In genomic region chrX:39518451-39519212, GRCh38 we compare ENCODE assay signal across 1 cellular context.
TF ChIP-seq lines count a peak whose summit lies in the region.

No MANE protein-coding gene starts in this region.

TF ChIP-seq in HepG2, 621 proteins besides CTCF, POLR2A, EP300 and RAD21 (continued from another document):
- TF ChIP-seq ZNF597 (CRISPR knock-in tag; IDR thresholded peaks at IDR 0.05) (no peak), FOSL2 (CRISPR knock-in tag; IDR thresholded peaks at IDR 0.05) (no peak)
TF ChIP-seq in HepG2: peak in this region for 0.
